8 cellular contexts compared by ENCODE assay signal in the genomic region with DNA sequence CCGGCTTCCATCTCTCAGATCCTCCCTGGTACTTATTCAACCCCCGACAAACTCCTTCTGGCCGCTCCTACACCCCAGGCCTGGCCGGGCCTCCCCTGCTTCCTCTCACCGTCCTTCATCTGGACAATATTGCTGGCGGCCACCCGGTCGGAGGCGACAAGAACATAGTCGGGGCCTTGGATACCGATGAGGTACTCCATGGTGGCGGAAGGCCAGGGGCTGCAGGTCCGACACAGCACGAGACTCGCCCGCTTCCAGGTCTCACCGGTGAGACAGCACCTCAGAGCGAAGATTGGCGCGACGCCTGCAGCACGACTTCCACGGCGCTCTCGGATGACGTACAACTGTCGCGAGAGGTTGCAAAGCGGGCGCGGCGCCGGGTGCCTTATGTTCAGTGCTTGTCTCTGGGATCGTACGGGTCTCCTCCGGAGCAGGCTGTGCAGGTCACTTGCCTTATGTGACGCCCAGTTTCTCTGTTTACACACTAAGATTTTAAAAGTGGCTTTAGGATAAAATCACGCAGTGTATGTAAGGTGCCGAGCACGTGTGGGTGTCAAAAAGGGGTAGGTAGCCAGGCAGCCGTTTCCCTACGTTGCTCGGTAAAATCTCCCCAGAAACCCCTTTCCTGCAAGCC.
DNase-seq lines count a peak whose midpoint lies in the region; ATAC-seq and TF ChIP-seq lines count a peak whose summit lies in the region.

A gene (minus strand): TSS at position 294 of the 634 bp plus-strand sequence. CDS start 94 bp downstream, at position 200.

- TF ChIP-seq RAD21 in Ishikawa (IDR thresholded peaks at IDR 0.05; ENCODE audit: low read depth): no peak

- ATAC-seq in GM21528 (IDR thresholded peaks at IDR 0.05; ENCODE audit: low FRiP score, unreplicated experiment): peak; percentile 73

- peak; percentile 99 for DNase-seq in DMS 273 (lab: John Stamatoyannopoulos, UW; ENCODE audit: unreplicated experiment)
- DNase-seq in OCI-M2 (lab: John Stamatoyannopoulos, UW; ENCODE audit: unreplicated experiment): peak; percentile 88
- DNase-seq in activated T-cell treated with anti-CD3 and anti-CD28 coated beads for 4 hours: peak; percentile 97
- DNase-seq in epidermal melanocyte (ENCODE audit: insufficient read length, low spot score): peak; percentile 88
- peak; percentile 95 for DNase-seq in midbrain (lab: John Stamatoyannopoulos, UW)
- peak; percentile 92 to 94 for DNase-seq in stimulated activated CD8-positive, alpha-beta memory T cell treated with anti-CD3 and anti-CD28 coated beads, Interleukin-15, amount 100 ng/mL, for 48 hours (ENCODE audit: low read depth in 2 of 2)

- TF ChIP-seq EP300 in Ishikawa (IDR thresholded peaks at IDR 0.05; ENCODE audit: borderline replicate concordance): no peak

TF ChIP-seq in Ishikawa, 13 proteins besides CTCF, POLR2A, EP300 and RAD21:
- TF ChIP-seq FOXM1 (IDR thresholded peaks at IDR 0.05; ENCODE audit: borderline replicate concordance, low read depth) (no peak), TAF1 (IDR thresholded peaks at IDR 0.05; ENCODE audit: low read depth) (peak; percentile 88), TCF12 (IDR thresholded peaks at IDR 0.05; ENCODE audit: low read depth) (peak; percentile 51; the same call in 1 of the 2 replicates), YY1 (IDR thresholded peaks at IDR 0.05; ENCODE audit: low read depth) (peak; percentile 65), CREB1 (IDR thresholded peaks at IDR 0.05; ENCODE audit: low read depth) (peak; percentile 95), NFIC (IDR thresholded peaks at IDR 0.05) (peak; percentile 83), CEBPB (IDR thresholded peaks at IDR 0.05) (no peak)
- TF ChIP-seq, protein P1, sequence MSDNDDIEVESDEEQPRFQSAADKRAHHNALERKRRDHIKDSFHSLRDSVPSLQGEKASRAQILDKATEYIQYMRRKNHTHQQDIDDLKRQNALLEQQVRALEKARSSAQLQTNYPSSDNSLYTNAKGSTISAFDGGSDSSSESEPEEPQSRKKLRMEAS (IDR thresholded peaks at IDR 0.05): peak; percentile 91
- TF ChIP-seq, protein P2, sequence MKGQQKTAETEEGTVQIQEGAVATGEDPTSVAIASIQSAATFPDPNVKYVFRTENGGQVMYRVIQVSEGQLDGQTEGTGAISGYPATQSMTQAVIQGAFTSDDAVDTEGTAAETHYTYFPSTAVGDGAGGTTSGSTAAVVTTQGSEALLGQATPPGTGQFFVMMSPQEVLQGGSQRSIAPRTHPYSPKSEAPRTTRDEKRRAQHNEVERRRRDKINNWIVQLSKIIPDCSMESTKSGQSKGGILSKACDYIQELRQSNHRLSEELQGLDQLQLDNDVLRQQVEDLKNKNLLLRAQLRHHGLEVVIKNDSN (IDR thresholded peaks at IDR 0.05): no peak
TF ChIP-seq in Ishikawa: peak in this region for 6.

Comparison
In these comparisons a context has a peak if more than half of its experiments do, and no peak if none do; other contexts are left out.
1. Peak in every context shown above with its lines: DNase-seq and ATAC-seq.